10 cellular contexts compared by ENCODE assay signal in genomic region chr15:23629234-23629805, GRCh38. TPM values are rescaled to one million over a fixed set of nuclear protein-coding genes. Genes with fewer than 3 reads are reported as not detected.
DNase-seq lines count a peak whose midpoint lies in the region; ATAC-seq and TF ChIP-seq lines count a peak whose summit lies in the region.
"Had no signal": no experiment of that assay in that cellular context is flagged by ENCODE, and none has a peak within 500 bp of the region (broad histone marks: within the 10 kb centered on the region; RNA-seq: fewer than 3 reads in every experiment).

No MANE protein-coding gene starts in this region.

- no peak overlapping the region for H4K8ac ChIP-seq in IMR-90 (ENCODE audit: low read depth in 2 of 2, low read length in 2 of 2)

- H2AK5ac ChIP-seq in IMR-90 (ENCODE audit: low read depth, low read length), result no peak overlapping the region

- H3K36me3 ChIP-seq in BE2C (no peaks in the 10 kb centered on the region), IMR-90 (ENCODE audit: control insufficient read depth, insufficient read depth, low read length) (no peaks in the 10 kb centered on the region), kidney epithelial cell (ENCODE audit: control insufficient read depth, insufficient read depth, low read length) (no peaks in the 10 kb centered on the region)

- dilution Hi-C loops in IMR-90 (cut with HindIII; ENCODE audit: low sequenced_read_pairs, unreplicated experiment), result no loop called here

- H3K9ac ChIP-seq in IMR-90 (ENCODE audit: low read depth, low read length), result no peak overlapping the region

- H2BK15ac ChIP-seq in IMR-90 (ENCODE audit: low read depth, low read length), result no peak overlapping the region

- no peak overlapping the region for H2AK9ac ChIP-seq in IMR-90 (replicated peaks; ENCODE audit: low read depth, low read length, poor library complexity)

- no peak overlapping the region for H3K4ac ChIP-seq in IMR-90 (ENCODE audit: low read depth, low read length)

- no peaks in the 10 kb centered on the region for H3K4me1 ChIP-seq in BE2C
- H3K4me1 ChIP-seq in IMR-90 (ENCODE audit: control insufficient read depth, insufficient read depth, low read length), result no peaks in the 10 kb centered on the region

- no peaks in the 10 kb centered on the region for H3K9me3 ChIP-seq in BE2C
- peaks cover 4% of the 10 kb centered on the region; the same call in 1 of the 2 replicates for H3K9me3 ChIP-seq in IMR-90 (ENCODE audit: control insufficient read depth, insufficient read depth, low read length)

- no peak for DNase-seq in BE2C
- DNase-seq in IMR-90, result no peak
- peak; percentile 21 for DNase-seq in SKM-1 treated with dmso at 0.1 percent for 144 hours (lab: John Stamatoyannopoulos, UW; ENCODE audit: unreplicated experiment)
- no peak for DNase-seq in kidney epithelial cell (ENCODE audit: low read depth)
- DNase-seq in NCI-H2081 (lab: John Stamatoyannopoulos, UW), result no peak
- no peak for DNase-seq in stimulated activated CD4-positive, alpha-beta T cell treated with anti-CD3 and anti-CD28 coated beads, Interleukin-12 subunit alpha, Interleukin-12 subunit beta, amount 100 ng/mL, for 4 hours
- DNase-seq: cortex of kidney had no signal

- TF ChIP-seq RAD21 in IMR-90 (IDR thresholded peaks at IDR 0.05; ENCODE audit: low read length), result no peak

- ATAC-seq in IMR-90 (ENCODE audit: low read depth) (no peak), GM19324 (IDR thresholded peaks at IDR 0.05; ENCODE audit: low FRiP score, unreplicated experiment) (no peak), HG03432 (IDR thresholded peaks at IDR 0.05; ENCODE audit: unreplicated experiment) (no peak)

- H2BK20ac ChIP-seq in IMR-90 (ENCODE audit: low read depth, low read length), result no peak overlapping the region

- H3K9me1 ChIP-seq in IMR-90 (ENCODE audit: insufficient read depth, low read length), result no peaks in the 10 kb centered on the region

- POLR2A ChIA-PET in IMR-90 (lab: Charles Lee; ENCODE audit: unreplicated experiment), result no interaction called here

- no peak overlapping the region for H3K18ac ChIP-seq in IMR-90 (ENCODE audit: low read depth, low read length)

- H4K5ac ChIP-seq in IMR-90 (ENCODE audit: low read depth, low read length), result no peak overlapping the region

- H3K79me1 ChIP-seq in IMR-90 (ENCODE audit: low read depth in 1 of 2, low read length in 2 of 2), result no peaks in the 10 kb centered on the region

- no peak overlapping the region for H3K23ac ChIP-seq in IMR-90 (ENCODE audit: low read depth, low read length)

- no peak overlapping the region for H3K27ac ChIP-seq in IMR-90 (ENCODE audit: insufficient read depth, low read length)
- H3K27ac ChIP-seq: SK-N-MC had no signal

- H3K27me3 ChIP-seq in BE2C (no peaks in the 10 kb centered on the region), IMR-90 (ENCODE audit: control insufficient read depth, insufficient read depth, low read length) (no peaks in the 10 kb centered on the region), kidney epithelial cell (ENCODE audit: control insufficient read depth, insufficient read depth, low read length) (no peaks in the 10 kb centered on the region)

- in situ Hi-C loops in IMR-90 (cut with MboI; ENCODE audit: low sequenced_read_pairs), result no loop called here

- no peaks in the 10 kb centered on the region for H4K20me1 ChIP-seq in IMR-90 (ENCODE audit: insufficient read depth, low read length)

- WGBS in IMR-90 (ENCODE audit: extremely low coverage in 2 of 2, insufficient read length in 1 of 2), 2 experiments, result no CpG with 5 or more reads among the region's 4 CpGs

- H3K14ac ChIP-seq in IMR-90 (replicated peaks; ENCODE audit: low read depth, low read length), result no peak overlapping the region

- no peak overlapping the region for H4K91ac ChIP-seq in IMR-90 (ENCODE audit: insufficient read depth, low read depth, low read length)

- CTCF ChIA-PET in IMR-90 (lab: Yijun Ruan, JAX), result no interaction called here

- intact Hi-C loops in IMR-90 (cut with micrococcal nuclease), result no loop called here

- H3K4me3 ChIP-seq in BE2C (ENCODE audit: low read depth, low read length) (no peak overlapping the region), IMR-90 (ENCODE audit: insufficient read depth, low read depth, low read length) (no peak overlapping the region), kidney epithelial cell (ENCODE audit: low read depth, low read length) (no peak overlapping the region)
- H3K4me3 ChIP-seq: SK-N-MC had no signal

- no peak overlapping the region for H3K4me2 ChIP-seq in IMR-90 (ENCODE audit: low read depth, low read length)

- no peak overlapping the region for H2AFZ ChIP-seq in IMR-90 (replicated peaks; ENCODE audit: low read length, poor library complexity)

- H2BK120ac ChIP-seq in IMR-90 (ENCODE audit: low read depth, low read length), result no peak overlapping the region

- BruUV-seq in IMR-90 (replicated peaks; lab: Mats Ljungman, UMichigan), result no TSS peak

- no peak for TF ChIP-seq POLR2A in IMR-90 (IDR thresholded peaks at IDR 0.05; ENCODE audit: low read depth, low read length)

- H2BK5ac ChIP-seq in IMR-90 (ENCODE audit: low read depth, low read length, poor library complexity, severe bottlenecking), result no peak overlapping the region

- TF ChIP-seq CTCF in BE2C (IDR thresholded peaks at IDR 0.05; ENCODE audit: low read depth, low read length) (peak; percentile 45), IMR-90 (conservative IDR thresholded peaks at IDR 0.05; ENCODE audit: low read depth, low read length) (0 out of 2 replicates have a peak, but pooled peaks have one; percentile 24), kidney epithelial cell (IDR thresholded peaks at IDR 0.05; ENCODE audit: insufficient read depth, low read length, poor library complexity, severe bottlenecking) (peak; percentile 51)

- no peak overlapping the region for H3K56ac ChIP-seq in IMR-90 (ENCODE audit: extremely low read depth, insufficient read depth, low read length)

TF ChIP-seq in IMR-90, 13 proteins besides CTCF, POLR2A, EP300 and RAD21:
- TF ChIP-seq NFE2L2 (IDR thresholded peaks at IDR 0.05; ENCODE audit: low read depth, low read length) (no peak), MAZ (IDR thresholded peaks at IDR 0.05; ENCODE audit: borderline replicate concordance, low read depth, low read length) (no peak), RFX5 (IDR thresholded peaks at IDR 0.05; ENCODE audit: low read depth, low read length) (no peak), MAFK (IDR thresholded peaks at IDR 0.05; ENCODE audit: low read depth, low read length) (no peak), RCOR1 (IDR thresholded peaks at IDR 0.05; ENCODE audit: insufficient replicate concordance, low read length) (no peak), SMC3 (IDR thresholded peaks at IDR 0.05; ENCODE audit: low read depth, low read length) (no peak), USF2 (IDR thresholded peaks at IDR 0.05; ENCODE audit: low read depth, low read length) (no peak), CEBPB (IDR thresholded peaks at IDR 0.05; ENCODE audit: low read depth, low read length) (no peak), FOS (IDR thresholded peaks at IDR 0.05; ENCODE audit: low read depth, low read length) (no peak)

RNA-seq across cellular contexts. Expression of gene MAGEL2, which starts 18.3 kb away (rescaled TPM):
- polyA plus RNA-seq in BE2C (2012; ENCODE audit: insufficient read depth, insufficient read length, low read depth), result not detected
- total RNA-seq in IMR-90 (2012; rRNA removed) (under 0.01 and 0.18 TPM in 2 replicates), kidney epithelial cell (0.88 and 1.4 TPM in 2 replicates)
- 0.27 and 0.29 TPM in 2 replicates for polyA plus RNA-seq in IMR-90 (2012; rRNA removed)
- 0.18 and 0.31 TPM in 2 replicates for polyA plus RNA-seq in IMR-90 (2012; cell fraction: cytosol; rRNA removed)
- polyA plus RNA-seq in IMR-90 (2012; cell fraction: nucleus; rRNA removed; ENCODE audit: low replicate concordance), result 0.49 and 0.88 TPM in 2 replicates

RNA-seq across cellular contexts. Expression of gene NDN, which starts 57.8 kb away (rescaled TPM):
- polyA plus RNA-seq in BE2C (2012; ENCODE audit: insufficient read depth, insufficient read length, low read depth), result 51.9 TPM
- total RNA-seq in IMR-90 (2012; rRNA removed) (40.1 and 50.3 TPM in 2 replicates), kidney epithelial cell (75.0 and 88.9 TPM in 2 replicates)
- polyA plus RNA-seq in IMR-90 (2012; rRNA removed), result 72.4 and 87.6 TPM in 2 replicates
- polyA plus RNA-seq in IMR-90 (2012; cell fraction: cytosol; rRNA removed), result 39.5 and 73.9 TPM in 2 replicates
- 25.3 and 39.7 TPM in 2 replicates for polyA plus RNA-seq in IMR-90 (2012; cell fraction: nucleus; rRNA removed; ENCODE audit: low replicate concordance)
